In the genomic region with DNA sequence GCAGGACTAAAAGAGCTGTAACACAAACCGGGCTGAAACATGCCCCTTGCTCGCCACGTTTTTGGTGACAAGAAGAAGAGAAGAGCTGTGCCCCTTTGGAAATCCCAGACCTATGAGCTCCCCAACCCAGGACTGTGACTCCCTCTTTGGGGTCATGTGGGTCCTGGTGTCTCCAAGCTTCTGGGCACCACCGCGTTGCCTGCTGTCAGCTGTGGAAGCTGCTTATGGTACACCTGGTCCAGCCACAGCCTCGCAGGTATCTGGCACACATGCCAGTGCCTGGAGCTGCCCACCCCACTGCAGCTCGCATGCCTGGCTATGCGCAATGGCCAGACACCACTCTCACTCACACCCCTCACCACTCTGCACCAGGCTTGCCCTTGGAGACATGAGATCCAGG, we compare ENCODE assay signal across 29 cellular contexts.
A peak's percentile ranks its signal among the peaks of the same experiment; 100 is the strongest.
DNase-seq lines count a peak whose midpoint lies in the region; ATAC-seq, FAIRE-seq and TF ChIP-seq lines count a peak whose summit lies in the region.
"Had no signal": no experiment of that assay in that cellular context is flagged by ENCODE, and none has a peak within 500 bp of the region (broad histone marks: within the 10 kb centered on the region; RNA-seq: fewer than 3 reads in every experiment).

No MANE protein-coding gene starts in this region.

- H4K20me1 ChIP-seq in MM.1S (ENCODE audit: insufficient read depth, low read length) = no peaks in the 10 kb centered on the region
- H4K20me1 ChIP-seq: BLaER1 had no signal

- no peak overlapping the region for H3K9ac ChIP-seq in MM.1S (ENCODE audit: low read length)
- H3K9ac ChIP-seq: BLaER1 had no signal

- peaks cover 1% of the 10 kb centered on the region for H3K27me3 Mint-ChIP-seq in osteocyte (ENCODE audit: unreplicated experiment)

- FAIRE-seq in bronchial epithelial cell (lab: Jason Lieb, UNC) = peak; percentile 18
- FAIRE-seq: A204.1, GM12878, GM12892, GM18507, GM19239 had no signal

- TF ChIP-seq CTCF in MM.1S (IDR thresholded peaks at IDR 0.05; ENCODE audit: low read length) = no peak
- no peak for TF ChIP-seq CTCF in bronchial epithelial cell (IDR thresholded peaks at IDR 0.05; ENCODE audit: insufficient read depth, low read length, severe bottlenecking)
- no peak for TF ChIP-seq CTCF in osteocyte (IDR thresholded peaks at IDR 0.05)

- H3K36me3 ChIP-seq in MM.1S (replicated peaks; ENCODE audit: insufficient read depth, low read length) = no peaks in the 10 kb centered on the region
- no peaks in the 10 kb centered on the region for H3K36me3 ChIP-seq in bronchial epithelial cell (ENCODE audit: control insufficient read depth, insufficient read depth, low read length)
- H3K36me3 ChIP-seq in SJCRH30 = no peaks in the 10 kb centered on the region
- H3K36me3 ChIP-seq: BE2C, BLaER1 had no signal

- no peak overlapping the region for H3K4me2 ChIP-seq in MM.1S (ENCODE audit: low read depth, low read length)
- H3K4me2 ChIP-seq: BLaER1 had no signal

- no peaks in the 10 kb centered on the region for H3K79me2 ChIP-seq in MM.1S (ENCODE audit: low read length)

- H3K36me3 Mint-ChIP-seq in osteocyte (ENCODE audit: unreplicated experiment) = no peaks in the 10 kb centered on the region
- H3K36me3 Mint-ChIP-seq in stimulated activated effector memory CD8-positive, alpha-beta T cell treated with anti-CD3 and anti-CD28 coated beads, Interleukin-12 subunit alpha, Interleukin-12 subunit beta, amount 100 ng/mL, for 72 hours = no peaks in the 10 kb centered on the region
- H3K36me3 Mint-ChIP-seq: CD14-positive monocyte; CD4-positive, alpha-beta memory T cell; CD4-positive, CD25-positive, alpha-beta regulatory T cell; CD8-positive, alpha-beta memory T cell had no signal

- no peak overlapping the region for H3K4me3 Mint-ChIP-seq in osteocyte (ENCODE audit: unreplicated experiment)
- no peak overlapping the region for H3K4me3 Mint-ChIP-seq in stimulated activated effector memory CD8-positive, alpha-beta T cell treated with anti-CD3 and anti-CD28 coated beads, Interleukin-12 subunit alpha, Interleukin-12 subunit beta, amount 100 ng/mL, for 72 hours
- H3K4me3 Mint-ChIP-seq: CD14-positive monocyte; CD4-positive, alpha-beta memory T cell; CD4-positive, CD25-positive, alpha-beta regulatory T cell; CD8-positive, alpha-beta memory T cell had no signal

- H3K27me3 ChIP-seq in MM.1S (replicated peaks; ENCODE audit: insufficient read depth, low read length) (peaks cover 61% of the 10 kb centered on the region), bronchial epithelial cell (ENCODE audit: control insufficient read depth, insufficient read depth, low read length) (no peaks in the 10 kb centered on the region), SJCRH30 (no peaks in the 10 kb centered on the region)
- H3K27me3 ChIP-seq: BE2C, BLaER1 had no signal

- DNase-seq in MM.1S (peak; percentile 2), bronchial epithelial cell (ENCODE audit: low read depth) (no peak), osteocyte (ENCODE audit: extremely low spot score, unreplicated experiment) (peak; percentile 72), SJCRH30 (no peak)
- DNase-seq in stimulated activated effector memory CD8-positive, alpha-beta T cell treated with anti-CD3 and anti-CD28 coated beads, Interleukin-12 subunit alpha, Interleukin-12 subunit beta, amount 100 ng/mL, for 72 hours (ENCODE audit: low spot score in 2 of 2) = no peak
- DNase-seq in stimulated activated CD4-positive, alpha-beta T cell treated with anti-CD3 and anti-CD28 coated beads, Interleukin-12 subunit alpha, Interleukin-12 subunit beta, amount 100 ng/mL, for 4 hours = no peak
- DNase-seq: 8988T; ACHN; BE2C; C1 segment of cervical spinal cord; CD4-positive, alpha-beta memory T cell; CD4-positive, CD25-positive, alpha-beta regulatory T cell; CD8-positive, alpha-beta memory T cell; COR-L47; DMS 273 treated with DMSO at 0.1 percent for 48 hours; DMS153; DMS53; DMS79; DND-41; EL; GDM1 had no signal

- H3K4me1 ChIP-seq in MM.1S (ENCODE audit: low read length) = no peaks in the 10 kb centered on the region
- no peaks in the 10 kb centered on the region for H3K4me1 ChIP-seq in SJCRH30
- H3K4me1 ChIP-seq: BE2C, BLaER1 had no signal

- H3K9me3 ChIP-seq in MM.1S (replicated peaks; ENCODE audit: insufficient read depth, low read length) = no peaks in the 10 kb centered on the region
- H3K9me3 ChIP-seq in SJCRH30 (replicated peaks) = no peaks in the 10 kb centered on the region
- H3K9me3 ChIP-seq: BE2C had no signal

- H3F3A ChIP-seq in MM.1S (ENCODE audit: insufficient read depth, low read length) = no peaks in the 10 kb centered on the region

- no peak overlapping the region for H2AFZ ChIP-seq in MM.1S (ENCODE audit: low read length)

- H3K4me3 ChIP-seq in MM.1S (ENCODE audit: low read length) = no peak overlapping the region
- H3K4me3 ChIP-seq in bronchial epithelial cell (ENCODE audit: low read depth, low read length) = no peak overlapping the region
- no peak overlapping the region for H3K4me3 ChIP-seq in SJCRH30
- H3K4me3 ChIP-seq: BLaER1, GM12878 had no signal

- no peaks in the 10 kb centered on the region for H3K9me3 Mint-ChIP-seq in osteocyte (ENCODE audit: unreplicated experiment)
- peaks cover 3% of the 10 kb centered on the region for H3K9me3 Mint-ChIP-seq in stimulated activated effector memory CD8-positive, alpha-beta T cell treated with anti-CD3 and anti-CD28 coated beads, Interleukin-12 subunit alpha, Interleukin-12 subunit beta, amount 100 ng/mL, for 72 hours

- H3K27ac ChIP-seq in MM.1S (ENCODE audit: low read length) (no peak overlapping the region), SJCRH30 (no peak overlapping the region)
- H3K27ac ChIP-seq: BLaER1 had no signal

- H3K4me1 Mint-ChIP-seq in osteocyte (ENCODE audit: unreplicated experiment) = no peaks in the 10 kb centered on the region
- no peaks in the 10 kb centered on the region for H3K4me1 Mint-ChIP-seq in stimulated activated effector memory CD8-positive, alpha-beta T cell treated with anti-CD3 and anti-CD28 coated beads, Interleukin-12 subunit alpha, Interleukin-12 subunit beta, amount 100 ng/mL, for 72 hours
- H3K4me1 Mint-ChIP-seq: CD14-positive monocyte; CD4-positive, alpha-beta memory T cell; CD4-positive, CD25-positive, alpha-beta regulatory T cell; CD8-positive, alpha-beta memory T cell had no signal

- ATAC-seq in stimulated activated effector memory CD8-positive, alpha-beta T cell treated with anti-CD3 and anti-CD28 coated beads, Interleukin-12 subunit alpha, Interleukin-12 subunit beta, amount 100 ng/mL, for 72 hours = peak; percentile 28
- no peak for ATAC-seq in GM18868 (IDR thresholded peaks at IDR 0.05; ENCODE audit: unreplicated experiment)
- ATAC-seq: GM12878 had no signal

- no peaks in the 10 kb centered on the region for H3K9me2 ChIP-seq in MM.1S (replicated peaks; ENCODE audit: insufficient read depth, low read length)

- H3K27ac Mint-ChIP-seq in osteocyte (ENCODE audit: unreplicated experiment) = no peak overlapping the region
- no peak overlapping the region for H3K27ac Mint-ChIP-seq in stimulated activated effector memory CD8-positive, alpha-beta T cell treated with anti-CD3 and anti-CD28 coated beads, Interleukin-12 subunit alpha, Interleukin-12 subunit beta, amount 100 ng/mL, for 72 hours
- H3K27ac Mint-ChIP-seq: CD14-positive monocyte; CD4-positive, alpha-beta memory T cell; CD4-positive, CD25-positive, alpha-beta regulatory T cell; CD8-positive, alpha-beta memory T cell had no signal

Comparison
In these comparisons a context has a peak if more than half of its experiments do, and no peak if none do; other contexts are left out.
1. DNase-seq: peak in MM.1S (single experiment) and osteocyte (single experiment); none in bronchial epithelial cell (single experiment), stimulated activated effector memory CD8-positive, alpha-beta T cell treated with anti-CD3 and anti-CD28 coated beads, Interleukin-12 subunit alpha, Interleukin-12 subunit beta, amount 100 ng/mL, for 72 hours (0 of 2), stimulated activated CD4-positive, alpha-beta T cell treated with anti-CD3 and anti-CD28 coated beads, Interleukin-12 subunit alpha, Interleukin-12 subunit beta, amount 100 ng/mL, for 4 hours (single experiment) and SJCRH30 (0 of 2).